In the genomic region with DNA sequence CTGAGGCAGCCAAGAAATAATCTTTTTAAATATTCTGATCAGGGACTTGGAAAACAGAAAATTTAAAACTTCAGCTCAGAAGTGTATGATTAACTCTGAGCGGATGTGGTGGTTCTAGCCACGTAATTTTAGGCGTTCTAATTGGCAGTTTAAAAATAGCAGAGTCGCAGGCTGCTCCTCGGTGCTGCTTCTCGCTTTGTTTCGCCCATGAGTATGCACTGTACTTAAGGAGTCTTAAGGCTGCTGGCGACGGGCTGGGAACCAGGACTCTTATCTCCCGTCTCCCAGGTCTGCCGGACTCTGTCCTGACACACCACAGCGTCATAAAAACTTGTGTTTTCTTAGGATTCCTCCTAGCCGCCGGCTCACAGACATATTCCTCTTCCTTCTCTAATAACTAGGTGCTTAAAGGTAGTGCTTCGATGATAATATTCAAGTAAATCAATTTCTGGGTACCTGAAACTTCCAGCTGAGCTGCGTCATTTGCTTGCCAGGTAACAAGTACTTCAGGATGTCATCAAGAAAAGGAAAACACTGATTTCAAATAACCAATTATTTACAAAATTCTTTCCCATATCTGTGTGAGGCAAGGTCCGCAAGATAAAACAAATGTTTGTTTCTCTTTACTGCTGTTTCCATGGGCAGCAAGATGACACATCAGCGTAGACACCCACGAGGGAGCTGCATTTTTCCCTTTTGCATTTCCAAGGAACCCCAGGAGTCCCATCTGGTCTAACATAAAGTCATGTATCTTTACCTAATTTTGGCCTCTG, we compare ENCODE assay signal across 8 cellular contexts.
DNase-seq lines count a peak whose midpoint lies in the region; ATAC-seq lines count a peak whose summit lies in the region.

No MANE protein-coding gene starts in this region.

- peak; percentile 63 for ATAC-seq in GM21723 (IDR thresholded peaks at IDR 0.05; ENCODE audit: unreplicated experiment)
- ATAC-seq in activated naive CD4-positive, alpha-beta T cell treated with anti-CD3 and anti-CD28 coated beads, Interleukin-2, amount 50 U/mL, for 72 hours: peak; percentile 32 to 63

- peaks cover 16 to 17% of the 10 kb centered on the region in 2 donors for H3K9me3 Mint-ChIP-seq in activated naive CD4-positive, alpha-beta T cell treated with anti-CD3 and anti-CD28 coated beads, Interleukin-2, amount 50 U/mL, for 72 hours

- peak; percentile 63 for DNase-seq in GM04503 (ENCODE audit: low read depth)
- DNase-seq in LHCN-M2 (ENCODE audit: low read depth): peak; percentile 73
- peak in 1 of 2 donors; percentile 13 for DNase-seq in activated naive CD4-positive, alpha-beta T cell treated with anti-CD3 and anti-CD28 coated beads, Interleukin-2, amount 50 U/mL, for 72 hours (ENCODE audit: low spot score in 2 of 2)
- DNase-seq in iPS DF 19.7 (ENCODE audit: low read depth, low spot score): peak; percentile 28
- peak in 2 of 3 experiments; percentile 6 to 8 for DNase-seq in stimulated activated CD4-positive, alpha-beta T cell treated with anti-CD3 and anti-CD28 coated beads, TNF-alpha, amount 100 ng/mL, for 24 hours (ENCODE audit: low read depth in 3 of 3)
- DNase-seq in NCI-H146 treated with DMSO at 0.1 percent for 48 hours (lab: John Stamatoyannopoulos, UW; ENCODE audit: unreplicated experiment): no peak
- DNase-seq in LoVo (ENCODE audit: low spot score): no peak

- H3K27ac Mint-ChIP-seq in activated naive CD4-positive, alpha-beta T cell treated with anti-CD3 and anti-CD28 coated beads, Interleukin-2, amount 50 U/mL, for 72 hours: no peak overlapping the region

- H3K36me3 Mint-ChIP-seq in activated naive CD4-positive, alpha-beta T cell treated with anti-CD3 and anti-CD28 coated beads, Interleukin-2, amount 50 U/mL, for 72 hours: peaks cover 12 to 19% of the 10 kb centered on the region in 2 donors

Comparison
In these comparisons a context has a peak if more than half of its experiments do, and no peak if none do; other contexts are left out.
1. DNase-seq: peak in GM04503 (single experiment), LHCN-M2 (single experiment), iPS DF 19.7 (single experiment) and stimulated activated CD4-positive, alpha-beta T cell treated with anti-CD3 and anti-CD28 coated beads, TNF-alpha, amount 100 ng/mL, for 24 hours (2 of 3); none in NCI-H146 treated with DMSO at 0.1 percent for 48 hours (single experiment) and LoVo (single experiment).